ENCODE assay signal across 1 cellular context in the genomic region with DNA sequence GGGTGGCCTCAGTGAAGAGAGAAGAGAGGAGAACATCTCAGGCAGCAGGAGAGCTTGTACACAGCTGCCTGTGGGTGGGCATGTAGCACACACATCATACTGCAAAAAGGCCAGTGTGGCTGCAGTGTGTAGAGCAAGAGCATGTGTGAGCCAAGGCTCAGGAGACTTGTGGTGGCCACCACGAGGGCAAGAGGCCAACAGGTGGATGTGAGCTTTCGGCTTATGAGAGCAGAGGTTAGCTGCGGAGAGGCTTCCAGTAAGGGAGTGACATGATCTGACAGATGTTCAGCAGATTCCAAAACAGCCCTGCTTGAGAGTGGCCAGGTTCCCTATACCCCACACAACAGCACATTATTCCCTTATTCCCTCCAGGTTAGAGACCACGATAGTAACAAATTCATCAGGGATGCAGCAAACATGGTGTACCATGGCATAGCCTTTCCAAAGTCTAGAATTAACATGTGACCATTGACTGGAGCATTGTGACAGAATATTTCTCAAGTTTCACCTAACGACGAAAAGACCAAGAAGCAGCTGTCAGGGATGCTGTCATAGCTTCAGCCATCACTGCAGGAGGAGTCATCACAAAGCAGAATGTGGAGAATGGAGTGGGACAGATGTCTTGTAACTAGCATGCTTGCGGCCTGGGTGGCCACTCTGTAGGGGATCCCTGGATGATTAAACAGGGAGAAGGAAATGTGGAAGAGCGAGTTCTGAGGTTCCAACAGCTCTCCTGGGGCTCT.
TF ChIP-seq lines count a peak whose summit lies in the region.

No MANE protein-coding gene starts in this region.

TF ChIP-seq in SK-N-SH, 30 proteins besides CTCF, POLR2A, EP300 and RAD21:
- TF ChIP-seq YY1 (IDR thresholded peaks at IDR 0.05; ENCODE audit: low read depth), result no peak
- TF ChIP-seq, protein P1, sequence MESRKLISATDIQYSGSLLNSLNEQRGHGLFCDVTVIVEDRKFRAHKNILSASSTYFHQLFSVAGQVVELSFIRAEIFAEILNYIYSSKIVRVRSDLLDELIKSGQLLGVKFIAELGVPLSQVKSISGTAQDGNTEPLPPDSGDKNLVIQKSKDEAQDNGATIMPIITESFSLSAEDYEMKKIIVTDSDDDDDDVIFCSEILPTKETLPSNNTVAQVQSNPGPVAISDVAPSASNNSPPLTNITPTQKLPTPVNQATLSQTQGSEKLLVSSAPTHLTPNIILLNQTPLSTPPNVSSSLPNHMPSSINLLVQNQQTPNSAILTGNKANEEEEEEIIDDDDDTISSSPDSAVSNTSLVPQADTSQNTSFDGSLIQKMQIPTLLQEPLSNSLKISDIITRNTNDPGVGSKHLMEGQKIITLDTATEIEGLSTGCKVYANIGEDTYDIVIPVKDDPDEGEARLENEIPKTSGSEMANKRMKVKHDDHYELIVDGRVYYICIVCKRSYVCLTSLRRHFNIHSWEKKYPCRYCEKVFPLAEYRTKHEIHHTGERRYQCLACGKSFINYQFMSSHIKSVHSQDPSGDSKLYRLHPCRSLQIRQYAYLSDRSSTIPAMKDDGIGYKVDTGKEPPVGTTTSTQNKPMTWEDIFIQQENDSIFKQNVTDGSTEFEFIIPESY (IDR thresholded peaks at IDR 0.05; ENCODE audit: borderline replicate concordance, low read depth), result no peak
